ENCODE assay signal across 12 cellular contexts in the genomic region with DNA sequence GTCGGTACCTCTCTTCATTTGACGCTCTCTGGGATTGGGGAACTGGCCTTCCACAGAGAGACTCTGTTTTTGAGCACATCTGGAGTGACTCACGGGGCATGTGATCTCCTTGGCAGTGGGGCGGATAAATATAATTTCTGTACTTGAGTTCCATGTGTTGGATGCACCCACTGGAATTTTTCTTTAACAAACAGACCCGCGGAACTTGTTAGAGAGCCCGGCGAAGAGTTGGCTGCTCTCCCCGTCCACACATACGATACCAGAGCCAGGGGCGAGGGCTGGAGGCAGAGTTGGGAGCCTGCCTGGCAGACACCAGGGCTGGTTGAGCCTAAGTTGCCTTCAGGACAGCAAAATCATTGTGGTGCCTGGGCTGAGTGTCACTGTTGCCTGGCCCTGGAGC. TPM values are rescaled to one million over a fixed set of nuclear protein-coding genes. Genes with fewer than 3 reads are reported as not detected.
DNase-seq lines count a peak whose midpoint lies in the region; ATAC-seq and TF ChIP-seq lines count a peak whose summit lies in the region.
"Had no signal": no experiment of that assay in that cellular context is flagged by ENCODE, and none has a peak within 500 bp of the region (broad histone marks: within the 10 kb centered on the region; RNA-seq: fewer than 3 reads in every experiment).

TSS of gene FAM180A (minus strand) at position 44 of the 400 bp plus-strand sequence. CDS start 233 bp downstream, outside the sequence.

- no peak within 1 kb of the TSS for H2AFZ ChIP-seq in neuronal stem cell (ENCODE audit: low read length)

- no peaks in the 10 kb centered on the region for H3K9me3 Mint-ChIP-seq in MCF 10A (ENCODE audit: unreplicated experiment)

- TF ChIP-seq POLR2A in breast epithelium (IDR thresholded peaks at IDR 0.05), result no peak

- H3K23ac ChIP-seq in neuronal stem cell (ENCODE audit: low read depth, low read length, poor library complexity), result peak within 1 kb of the TSS; percentile 86

- TF ChIP-seq CTCF in breast epithelium (IDR thresholded peaks at IDR 0.05) (no peak), MCF 10A (IDR thresholded peaks at IDR 0.05; ENCODE audit: unreplicated experiment) (no peak), fibroblast of pulmonary artery (IDR thresholded peaks at IDR 0.05; ENCODE audit: low read length, missing control alignments) (no peak)

- no peak within 1 kb of the TSS for H4K91ac ChIP-seq in neuronal stem cell (ENCODE audit: low read depth, low read length, poor library complexity)

- peaks cover 27% of the 10 kb centered on the region for H3K4me1 Mint-ChIP-seq in MCF 10A (ENCODE audit: insufficient read depth, unreplicated experiment)

- intact Hi-C loops in breast epithelium (cut with DNase I; ENCODE audit: low total_unique reads), result no loop called here
- intact Hi-C loops in MCF 10A (cut with micrococcal nuclease), result loop anchor here (5.0 kb wide), 1 partner anchor 36 kb away; no protein-coding TSS in a partner anchor

- no peak within 1 kb of the TSS for H2BK12ac ChIP-seq in neuronal stem cell (ENCODE audit: low read length)

- H3K4me3 ChIP-seq in breast epithelium, result peak within 1 kb of the TSS; percentile 42 to 57 (median 44)
- H3K4me3 ChIP-seq in fibroblast of pulmonary artery (replicated peaks; ENCODE audit: low read depth, low read length), result peak within 1 kb of the TSS; percentile 10
- no peak within 1 kb of the TSS for H3K4me3 ChIP-seq in neuronal stem cell (ENCODE audit: low read length in 2 of 2)
- H3K4me3 ChIP-seq in HAP-1, result no peak within 1 kb of the TSS
- H3K4me3 ChIP-seq: adrenal gland, SK-N-MC had no signal

- no peak within 1 kb of the TSS for H3K4ac ChIP-seq in neuronal stem cell (ENCODE audit: low read length)

- no peak within 1 kb of the TSS for H3K9ac ChIP-seq in neuronal stem cell (ENCODE audit: low read depth, low read length, poor library complexity)

- no peak within 1 kb of the TSS for H3K27ac Mint-ChIP-seq in MCF 10A (ENCODE audit: low read depth, unreplicated experiment)

- H3K27me3 ChIP-seq in breast epithelium, result no peaks in the 10 kb centered on the region
- no peaks in the 10 kb centered on the region for H3K27me3 ChIP-seq in neuronal stem cell (ENCODE audit: control insufficient read depth in 3 of 3, insufficient read depth in 3 of 3, low read depth in 1 of 3, low read length in 3 of 3)
- no peaks in the 10 kb centered on the region; the same call in 1 of the 2 replicates for H3K27me3 ChIP-seq in HAP-1 (ENCODE audit: low read depth)
- H3K27me3 ChIP-seq: adrenal gland had no signal

- H3K14ac ChIP-seq in neuronal stem cell (ENCODE audit: low read length), result peak within 1 kb of the TSS; percentile 92

- DNase-seq in breast epithelium (ENCODE audit: low spot score in 2 of 2) (peak; percentile 66 to 78), MCF 10A (ENCODE audit: unreplicated experiment) (no peak), fibroblast of pulmonary artery (ENCODE audit: low read depth) (peak; percentile 88), neuronal stem cell (ENCODE audit: low spot score) (no peak), HAP-1 (ENCODE audit: low spot score in 2 of 2) (no peak), DMS153 (lab: John Stamatoyannopoulos, UW) (no peak)
- DNase-seq: activated CD4-positive, alpha-beta T cell treated with anti-CD3 and anti-CD28 coated beads, Interleukin-2, amount 50 U/mL, for 48 hours; NCI-H2171 had no signal

- ATAC-seq in HG02970 (IDR thresholded peaks at IDR 0.05; ENCODE audit: low FRiP score, unreplicated experiment) (no peak), HG03097 (IDR thresholded peaks at IDR 0.05; ENCODE audit: low FRiP score, unreplicated experiment) (no peak)

- H3K4me1 ChIP-seq in breast epithelium, result peaks cover 0 to 11% of the 10 kb centered on the region in 2 donors
- peaks cover 0 to 4% of the 10 kb centered on the region in 2 donors for H3K4me1 ChIP-seq in neuronal stem cell (ENCODE audit: control insufficient read depth in 2 of 2, insufficient read depth in 1 of 2, low read depth in 1 of 2, low read length in 2 of 2)
- no peaks in the 10 kb centered on the region for H3K4me1 ChIP-seq in HAP-1

- H3K79me1 ChIP-seq in neuronal stem cell (ENCODE audit: low read depth, low read length), result no peaks in the 10 kb centered on the region

- no peaks in the 10 kb centered on the region for H3K36me3 Mint-ChIP-seq in MCF 10A (ENCODE audit: insufficient read depth, unreplicated experiment)

- no peak within 1 kb of the TSS for H2BK5ac ChIP-seq in neuronal stem cell (ENCODE audit: low read length)

- H3K4me3 Mint-ChIP-seq in MCF 10A (ENCODE audit: unreplicated experiment), result no peak within 1 kb of the TSS

- H3K27ac ChIP-seq in breast epithelium, result peak within 1 kb of the TSS; percentile 86 to 95
- no peak within 1 kb of the TSS for H3K27ac ChIP-seq in neuronal stem cell (replicated peaks; ENCODE audit: low read length)
- H3K27ac ChIP-seq: SK-N-MC had no signal

- CTCF ChIA-PET in MCF 10A (lab: Yijun Ruan, JAX), result interaction anchor here (0.8 kb wide), 1 partner anchor 73 kb away, joined by 4 read pairs; no protein-coding TSS in a partner anchor

- in situ Hi-C loops in HAP-1 (cut with MboI; ENCODE audit: low sequenced_read_pairs), result no loop called here

- peak within 1 kb of the TSS; percentile 68 for H3K18ac ChIP-seq in neuronal stem cell (ENCODE audit: low read length)

- no peak within 1 kb of the TSS for H2AK5ac ChIP-seq in neuronal stem cell (ENCODE audit: low read depth, low read length)

- no peak within 1 kb of the TSS for H2BK120ac ChIP-seq in neuronal stem cell (ENCODE audit: low read depth, low read length)

- no TSS peak for BruUV-seq in MCF 10A (replicated peaks; lab: Mats Ljungman, UMichigan)

- no peaks in the 10 kb centered on the region for H3K27me3 Mint-ChIP-seq in MCF 10A (ENCODE audit: insufficient read depth, unreplicated experiment)

- no peaks in the 10 kb centered on the region for H3K36me3 ChIP-seq in breast epithelium
- H3K36me3 ChIP-seq in neuronal stem cell (replicated peaks in 1 of 2; ENCODE audit: control insufficient read depth in 2 of 2, insufficient read depth in 2 of 2, low read length in 2 of 2), result no peaks in the 10 kb centered on the region
- no peaks in the 10 kb centered on the region for H3K36me3 ChIP-seq in HAP-1 (replicated peaks)
- H3K36me3 ChIP-seq: adrenal gland had no signal

- no peak within 1 kb of the TSS for H2BK15ac ChIP-seq in neuronal stem cell (ENCODE audit: low read length)

- H4K8ac ChIP-seq in neuronal stem cell (ENCODE audit: low read depth, low read length), result no peak within 1 kb of the TSS

- no CpG with 5 or more reads among the region's 11 CpGs for WGBS in neuronal stem cell (ENCODE audit: extremely low coverage in 2 of 2, insufficient read length in 2 of 2, insufficient replicate concordance in 1 of 2), 2 donors

- POLR2A ChIA-PET in MCF 10A (lab: Yijun Ruan, JAX), result no interaction called here

- no peak within 1 kb of the TSS for H3K4me2 ChIP-seq in neuronal stem cell (ENCODE audit: insufficient read depth, low read length, poor library complexity, severe bottlenecking)

- no peaks in the 10 kb centered on the region for H3K9me3 ChIP-seq in breast epithelium
- no peaks in the 10 kb centered on the region for H3K9me3 ChIP-seq in neuronal stem cell (replicated peaks in 1 of 2; ENCODE audit: control insufficient read depth in 2 of 2, insufficient read depth in 1 of 2, low read depth in 1 of 2, low read length in 2 of 2)
- H3K9me3 ChIP-seq in HAP-1, result no peaks in the 10 kb centered on the region
- H3K9me3 ChIP-seq: adrenal gland had no signal

RNA-seq across cellular contexts. Expression of gene FAM180A, which starts in this region (rescaled TPM):
- 10 to 100 TPM in 1 of 3 donors, 1 to 10 TPM in 2; 5.2 to 11.9 (median 9.1) TPM for total RNA-seq in breast epithelium
- total RNA-seq in MCF 10A (2022), result 0.17 TPM in 1 of 2 replicates, not detected in the other
- polyA plus RNA-seq in neuronal stem cell (2013, experiment 1 of 2), result not detected
- polyA plus RNA-seq in neuronal stem cell (2013, experiment 2 of 2), result not detected

Comparison
In these comparisons a context has a peak if more than half of its experiments do, and no peak if none do; other contexts are left out.
1. DNase-seq: peak in breast epithelium (2 of 2) and fibroblast of pulmonary artery (single experiment); none in MCF 10A (single experiment), neuronal stem cell (single experiment), HAP-1 (0 of 2) and DMS153 (single experiment).
2. H3K4me3 ChIP-seq: peak in breast epithelium (3 of 3) and fibroblast of pulmonary artery (single experiment); none in neuronal stem cell (0 of 2) and HAP-1 (single experiment).